20 cellular contexts compared by ENCODE assay signal in genomic region chr7:113331155-113331898, GRCh38.
DNase-seq lines count a peak whose midpoint lies in the region; ATAC-seq and TF ChIP-seq lines count a peak whose summit lies in the region.
"Had no signal": no experiment of that assay in that cellular context is flagged by ENCODE, and none has a peak within 500 bp of the region (broad histone marks: within the 10 kb centered on the region; RNA-seq: fewer than 3 reads in every experiment).

No MANE protein-coding gene starts in this region.

- no peak overlapping the region for H3K27ac Mint-ChIP-seq in type B pancreatic cell
- H3K27ac Mint-ChIP-seq in activated CD8-positive, alpha-beta memory T cell treated with anti-CD3 and anti-CD28 coated beads, Interleukin-2, amount 10 ng/mL, durations not matched to agents 7 days and 5 days = no peak overlapping the region
- H3K27ac Mint-ChIP-seq: activated T-cell treated with anti-CD3 and anti-CD28 coated beads, Interleukin-2, amount 50 U/mL, for 72 hours; CD8-positive, alpha-beta memory T cell; mesothelial cell of epicardium; stimulated activated naive B cell treated with anti-CD40 and anti-IgM and Interleukin-4, amounts not matched to agents 10 μg/mL and 1 μg/mL and 100 μg/mL, for 72 hours had no signal

- no peak for TF ChIP-seq CTCF in C4-2B (conservative IDR thresholded peaks at IDR 0.05)
- TF ChIP-seq CTCF in type B pancreatic cell (conservative IDR thresholded peaks at IDR 0.05) = no peak

- no peak overlapping the region for H3K4me2 ChIP-seq in mesendoderm (ENCODE audit: low read length)

- no peaks in the 10 kb centered on the region for H3K79me2 ChIP-seq in mesendoderm (ENCODE audit: control insufficient read depth, insufficient read depth, low read length)

- no peak for ATAC-seq in Right ventricle myocardium superior (ENCODE audit: poor library complexity)
- ATAC-seq in HG02610 (IDR thresholded peaks at IDR 0.05; ENCODE audit: unreplicated experiment) = no peak
- ATAC-seq in activated CD8-positive, alpha-beta memory T cell treated with anti-CD3 and anti-CD28 coated beads, Interleukin-2, amount 10 ng/mL, durations not matched to agents 7 days and 5 days = no peak
- ATAC-seq: activated T-cell treated with anti-CD3 and anti-CD28 coated beads, Interleukin-2, amount 50 U/mL, for 72 hours; stimulated activated naive B cell treated with anti-CD40 and anti-IgM and Interleukin-4, amounts not matched to agents 10 μg/mL and 1 μg/mL and 100 μg/mL, for 72 hours had no signal

- no peak overlapping the region for H3K56ac ChIP-seq in mesendoderm (ENCODE audit: low read length)

- no peak overlapping the region for H2BK15ac ChIP-seq in mesendoderm (replicated peaks; ENCODE audit: low read depth)

- H3K36me3 ChIP-seq in mesendoderm (ENCODE audit: control insufficient read depth, insufficient read depth, low read length) = no peaks in the 10 kb centered on the region
- H3K36me3 ChIP-seq: transverse colon had no signal

- CTCF ChIA-PET in activated CD8-positive, alpha-beta memory T cell treated with anti-CD3 and anti-CD28 coated beads, Interleukin-2, amount 10 ng/mL, durations not matched to agents 7 days and 5 days (lab: Charles Lee) = no interaction called here

- peak overlapping the region; percentile 1; the same call in 1 of the 2 replicates for H3K27ac ChIP-seq in C4-2B
- H3K27ac ChIP-seq in mesendoderm (ENCODE audit: low read depth, low read length) = no peak overlapping the region
- H3K27ac ChIP-seq: HL-60, transverse colon had no signal

- H2BK120ac ChIP-seq in mesendoderm (ENCODE audit: low read depth, low read length) = no peak overlapping the region

- no CpG with 5 or more reads among the region's 15 CpGs for WGBS in mesendoderm (ENCODE audit: extremely low coverage, insufficient coverage, low lambda C conversion rate)

- no peak overlapping the region for H2AK5ac ChIP-seq in mesendoderm (ENCODE audit: low read length)

- H3K4me3 Mint-ChIP-seq in type B pancreatic cell = no peak overlapping the region
- no peak overlapping the region for H3K4me3 Mint-ChIP-seq in activated CD8-positive, alpha-beta memory T cell treated with anti-CD3 and anti-CD28 coated beads, Interleukin-2, amount 10 ng/mL, durations not matched to agents 7 days and 5 days
- H3K4me3 Mint-ChIP-seq: activated T-cell treated with anti-CD3 and anti-CD28 coated beads, Interleukin-2, amount 50 U/mL, for 72 hours; CD8-positive, alpha-beta memory T cell; mesothelial cell of epicardium; stimulated activated naive B cell treated with anti-CD40 and anti-IgM and Interleukin-4, amounts not matched to agents 10 μg/mL and 1 μg/mL and 100 μg/mL, for 72 hours had no signal

- H2BK5ac ChIP-seq in mesendoderm (ENCODE audit: low read length) = no peak overlapping the region

- H3K4me3 ChIP-seq in mesendoderm (ENCODE audit: low read length) = no peak overlapping the region
- H3K4me3 ChIP-seq: transverse colon had no signal

- intact Hi-C loops in Right ventricle myocardium superior (cut with DNase I) = no loop called here

- no peaks in the 10 kb centered on the region for H3K36me3 Mint-ChIP-seq in type B pancreatic cell
- no peaks in the 10 kb centered on the region for H3K36me3 Mint-ChIP-seq in activated CD8-positive, alpha-beta memory T cell treated with anti-CD3 and anti-CD28 coated beads, Interleukin-2, amount 10 ng/mL, durations not matched to agents 7 days and 5 days
- H3K36me3 Mint-ChIP-seq: CD8-positive, alpha-beta memory T cell; mesothelial cell of epicardium; stimulated activated naive B cell treated with anti-CD40 and anti-IgM and Interleukin-4, amounts not matched to agents 10 μg/mL and 1 μg/mL and 100 μg/mL, for 72 hours had no signal

- H3K9ac ChIP-seq in mesendoderm (ENCODE audit: low read length) = no peak overlapping the region

- H3K23ac ChIP-seq in mesendoderm (ENCODE audit: low read length) = no peak overlapping the region

- no peaks in the 10 kb centered on the region for H3K79me1 ChIP-seq in mesendoderm (ENCODE audit: low read length)

- peak; percentile 11 for DNase-seq in NCI-H69 (lab: John Stamatoyannopoulos, UW)
- peak; percentile 44 for DNase-seq in Right ventricle myocardium superior
- DNase-seq in mesendoderm = peak; percentile 73
- DNase-seq in type B pancreatic cell (ENCODE audit: extremely low spot score, unreplicated experiment) = no peak
- DNase-seq in activated CD8-positive, alpha-beta memory T cell treated with anti-CD3 and anti-CD28 coated beads, Interleukin-2, amount 50 U/mL, for 4 hours = no peak
- no peak for DNase-seq in activated CD8-positive, alpha-beta memory T cell treated with anti-CD3 and anti-CD28 coated beads, Interleukin-2, amount 10 ng/mL, durations not matched to agents 7 days and 5 days
- DNase-seq: activated CD4-positive, alpha-beta T cell treated with anti-CD3 and anti-CD28 coated beads, Interleukin-2, amount 50 U/mL, for 48 hours; activated T-cell treated with anti-CD3 and anti-CD28 coated beads, Interleukin-2, amount 50 U/mL, for 72 hours; CD8-positive, alpha-beta memory T cell; cerebellar nuclear complex; foreskin melanocyte; NCI-H1417 treated with DMSO at 0.1 percent for 48 hours; NCI-H345; small intestine; stimulated activated naive B cell treated with anti-CD40 and anti-IgM and Interleukin-4, amounts not matched to agents 10 μg/mL and 1 μg/mL and 100 μg/mL, for 72 hours; transverse colon had no signal

- no peaks in the 10 kb centered on the region for H3K27me3 ChIP-seq in mesendoderm (ENCODE audit: insufficient read depth, low read length, poor library complexity)
- H3K27me3 ChIP-seq: transverse colon had no signal

- H3K4ac ChIP-seq in mesendoderm (ENCODE audit: low read depth, low read length) = no peak overlapping the region

- no peaks in the 10 kb centered on the region for H3K4me1 ChIP-seq in mesendoderm (ENCODE audit: control insufficient read depth, low read depth, low read length)
- H3K4me1 ChIP-seq: transverse colon had no signal

- H3K4me1 Mint-ChIP-seq in type B pancreatic cell (ENCODE audit: unreplicated experiment) = no peaks in the 10 kb centered on the region
- no peaks in the 10 kb centered on the region for H3K4me1 Mint-ChIP-seq in activated CD8-positive, alpha-beta memory T cell treated with anti-CD3 and anti-CD28 coated beads, Interleukin-2, amount 10 ng/mL, durations not matched to agents 7 days and 5 days
- H3K4me1 Mint-ChIP-seq: CD8-positive, alpha-beta memory T cell; mesothelial cell of epicardium; stimulated activated naive B cell treated with anti-CD40 and anti-IgM and Interleukin-4, amounts not matched to agents 10 μg/mL and 1 μg/mL and 100 μg/mL, for 72 hours had no signal

- no peaks in the 10 kb centered on the region for H3K27me3 Mint-ChIP-seq in type B pancreatic cell
- no peaks in the 10 kb centered on the region for H3K27me3 Mint-ChIP-seq in activated CD8-positive, alpha-beta memory T cell treated with anti-CD3 and anti-CD28 coated beads, Interleukin-2, amount 10 ng/mL, durations not matched to agents 7 days and 5 days
- H3K27me3 Mint-ChIP-seq: CD8-positive, alpha-beta memory T cell; stimulated activated naive B cell treated with anti-CD40 and anti-IgM and Interleukin-4, amounts not matched to agents 10 μg/mL and 1 μg/mL and 100 μg/mL, for 72 hours had no signal

- no peak overlapping the region for H3K18ac ChIP-seq in mesendoderm (ENCODE audit: low read length)

- H3K9me3 Mint-ChIP-seq in type B pancreatic cell = no peaks in the 10 kb centered on the region
- peaks cover 3% of the 10 kb centered on the region for H3K9me3 Mint-ChIP-seq in activated CD8-positive, alpha-beta memory T cell treated with anti-CD3 and anti-CD28 coated beads, Interleukin-2, amount 10 ng/mL, durations not matched to agents 7 days and 5 days (ENCODE audit: low read depth)

- H4K5ac ChIP-seq in mesendoderm (ENCODE audit: low read length) = no peak overlapping the region

- no peak overlapping the region for H4K8ac ChIP-seq in mesendoderm (ENCODE audit: low read depth, low read length)

Comparison
In these comparisons a context has a peak if more than half of its experiments do, and no peak if none do; other contexts are left out.
1. DNase-seq: peak in NCI-H69 (single experiment), Right ventricle myocardium superior (single experiment) and mesendoderm (single experiment); none in type B pancreatic cell (single experiment), activated CD8-positive, alpha-beta memory T cell treated with anti-CD3 and anti-CD28 coated beads, Interleukin-2, amount 50 U/mL, for 4 hours (single experiment) and activated CD8-positive, alpha-beta memory T cell treated with anti-CD3 and anti-CD28 coated beads, Interleukin-2, amount 10 ng/mL, durations not matched to agents 7 days and 5 days (single experiment).